23 cellular contexts compared by ENCODE assay signal in the genomic region with DNA sequence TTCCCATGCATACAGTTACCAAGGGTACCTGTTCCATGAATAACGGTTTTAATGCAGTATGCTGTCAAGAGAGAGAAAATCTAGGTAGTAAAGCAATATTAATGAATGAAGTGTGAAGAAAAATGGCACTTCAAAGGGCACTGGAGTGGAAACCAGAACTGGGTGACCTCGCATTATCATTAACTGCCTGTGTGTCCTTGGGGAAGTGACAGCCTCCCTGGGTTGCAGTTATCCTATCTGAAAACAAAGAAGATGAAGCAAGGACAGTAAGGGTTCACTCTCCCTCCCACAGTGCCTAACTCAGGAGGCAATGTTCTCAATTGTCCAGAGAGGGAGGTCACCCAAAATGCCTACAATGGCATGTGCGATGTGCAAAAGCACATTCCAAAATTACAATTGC. TPM values are rescaled to one million over a fixed set of nuclear protein-coding genes. Genes with fewer than 3 reads are reported as not detected.
DNase-seq lines count a peak whose midpoint lies in the region; ATAC-seq, FAIRE-seq and TF ChIP-seq lines count a peak whose summit lies in the region.
"Had no signal": no experiment of that assay in that cellular context is flagged by ENCODE, and none has a peak within 500 bp of the region (broad histone marks: within the 10 kb centered on the region; RNA-seq: fewer than 3 reads in every experiment).

No MANE protein-coding gene starts in this region.

- WGBS in K562 (ENCODE audit: insufficient coverage, low coverage, missing lambda C conversion rate), result 54% methylated on average over 3 of the region's 3 CpGs
- WGBS in spleen, 5 donors, result 66 to 79% (median 75%) methylated on average over 3 of the region's 3 CpGs

- in situ Hi-C loops in K562 (cut with MboI), result loop anchor here (25.0 kb wide), 1 partner anchor 281 kb away; the partner anchor contains the start of gene FAH

- H4K20me1 ChIP-seq in K562 (replicated peaks; ENCODE audit: control insufficient read depth, insufficient read depth, low read length), result no peaks in the 10 kb centered on the region
- H4K20me1 ChIP-seq: BLaER1 had no signal

- H3K27me3 ChIP-seq in K562 (ENCODE audit: control insufficient read depth in 2 of 2, insufficient read depth in 2 of 2, low read length in 2 of 2), result no peaks in the 10 kb centered on the region
- no peaks in the 10 kb centered on the region for H3K27me3 ChIP-seq in spleen (replicated peaks in 1 of 7)
- H3K27me3 ChIP-seq: BLaER1 had no signal

- H3K4me3 ChIP-seq in K562 (no peak overlapping the region), spleen (no peak overlapping the region)
- H3K4me3 ChIP-seq: BLaER1, GM12878 had no signal

- no peak overlapping the region for H2AFZ ChIP-seq in K562 (ENCODE audit: low read depth, low read length)

- BruUV-seq in K562 (replicated peaks; lab: Mats Ljungman, UMichigan), result no TSS peak

- CTCF ChIA-PET in K562 (lab: Yijun Ruan, JAX; ENCODE audit: low intra/inter-chr PET ratio), result no interaction called here

- TF ChIP-seq POLR2A in K562 (conservative IDR thresholded peaks at IDR 0.05) (no peak), spleen (IDR thresholded peaks at IDR 0.05) (no peak)

- intact Hi-C loops in K562 (cut with micrococcal nuclease), result no loop called here
- intact Hi-C loops in spleen (cut with DNase I; ENCODE audit: low total_unique reads), result loop anchor here (10.0 kb wide), 1 partner anchor 113 kb away; no protein-coding TSS in a partner anchor

- H3K9me1 ChIP-seq in K562 (ENCODE audit: control insufficient read depth, insufficient read depth, low read length), result no peaks in the 10 kb centered on the region

- H3K9me3 ChIP-seq in K562 (replicated peaks; ENCODE audit: control insufficient read depth, insufficient read depth, low read depth, low read length) (peaks cover 10% of the 10 kb centered on the region), spleen (peaks cover 25 to 42% (median 35%) of the 10 kb centered on the region in 8 donors)

- no peak overlapping the region for H3K4me3 Mint-ChIP-seq in activated naive CD8-positive, alpha-beta T cell
- H3K4me3 Mint-ChIP-seq in activated naive CD8-positive, alpha-beta T cell treated with anti-CD3 and anti-CD28 coated beads, Interleukin-2, amount 50 U/mL, for 24 hours, result no peak overlapping the region
- H3K4me3 Mint-ChIP-seq: CD4-positive, alpha-beta T cell had no signal

- no peak for DNase-seq in activated naive CD8-positive, alpha-beta T cell treated with anti-CD3 and anti-CD28 coated beads, Interleukin-2, amount 50 U/mL, for 24 hours
- DNase-seq in NCI-H1417 treated with DMSO at 0.1 percent for 48 hours (lab: John Stamatoyannopoulos, UW) (peak; percentile 27), K562 (ENCODE audit: extremely low read depth in 1 of 4, low spot score in 3 of 4) (no peak), urothelium cell line (ENCODE audit: low spot score) (no peak), activated gamma-delta T cell (lab: John Stamatoyannopoulos, UW) (no peak), spleen (no peak)
- DNase-seq: ACHN; CD4-positive, alpha-beta T cell; DMS 273 treated with DMSO at 0.1 percent for 48 hours; DMS79 treated with DMSO at 0.1 percent for 48 hours; GOT3; HCEC 1CT; IMR-90; MV-4-11; NCI-H187 treated with DMSO at 0.1 percent for 48 hours; NCI-H2107; NCI-H524 treated with DMSO at 0.1 percent for 48 hours; PC-3; Right ventricle myocardium superior had no signal

- no peaks in the 10 kb centered on the region for H3K27me3 Mint-ChIP-seq in activated naive CD8-positive, alpha-beta T cell
- no peaks in the 10 kb centered on the region for H3K27me3 Mint-ChIP-seq in activated naive CD8-positive, alpha-beta T cell treated with anti-CD3 and anti-CD28 coated beads, Interleukin-2, amount 50 U/mL, for 24 hours
- H3K27me3 Mint-ChIP-seq: CD4-positive, alpha-beta T cell had no signal

- H3K36me3 Mint-ChIP-seq in activated naive CD8-positive, alpha-beta T cell, result peaks cover 65% of the 10 kb centered on the region
- H3K36me3 Mint-ChIP-seq in activated naive CD8-positive, alpha-beta T cell treated with anti-CD3 and anti-CD28 coated beads, Interleukin-2, amount 50 U/mL, for 24 hours (ENCODE audit: low read depth), result peaks cover 88% of the 10 kb centered on the region

- H3K27ac Mint-ChIP-seq in activated naive CD8-positive, alpha-beta T cell, result peak overlapping the region; percentile 41
- H3K27ac Mint-ChIP-seq in activated naive CD8-positive, alpha-beta T cell treated with anti-CD3 and anti-CD28 coated beads, Interleukin-2, amount 50 U/mL, for 24 hours, result no peak overlapping the region
- H3K27ac Mint-ChIP-seq: CD4-positive, alpha-beta T cell had no signal

- TF ChIP-seq EP300 in K562 (IDR thresholded peaks at IDR 0.05; ENCODE audit: low read length), result no peak

- POLR2A ChIA-PET in K562 (lab: Yijun Ruan, JAX), result interaction anchor here (1.1 to 1.2 kb wide), 2 partner anchors 16 to 40 kb away, joined by 3 read pairs; no protein-coding TSS in a partner anchor

- H3K9ac ChIP-seq in K562 (ENCODE audit: insufficient read depth in 1 of 2, low read depth in 2 of 2, low read length in 2 of 2), result no peak overlapping the region
- H3K9ac ChIP-seq: BLaER1 had no signal

- peaks cover 37% of the 10 kb centered on the region for H3K4me1 Mint-ChIP-seq in activated naive CD8-positive, alpha-beta T cell (ENCODE audit: low read depth)
- H3K4me1 Mint-ChIP-seq in activated naive CD8-positive, alpha-beta T cell treated with anti-CD3 and anti-CD28 coated beads, Interleukin-2, amount 50 U/mL, for 24 hours, result peaks cover 6% of the 10 kb centered on the region

- ATAC-seq in activated naive CD8-positive, alpha-beta T cell treated with anti-CD3 and anti-CD28 coated beads, Interleukin-2, amount 50 U/mL, for 24 hours, result no peak
- peak; percentile 60 for ATAC-seq in K562
- ATAC-seq: GM12878, PC-3 had no signal

- H3K36me3 ChIP-seq in K562 (ENCODE audit: control insufficient read depth, insufficient read depth, low read length), result peaks cover 89% of the 10 kb centered on the region
- H3K36me3 ChIP-seq in spleen, result peaks cover 0 to 100% (median 72%) of the 10 kb centered on the region in 6 donors

- H3K4me2 ChIP-seq in K562 (ENCODE audit: insufficient read depth, low read length), result no peak overlapping the region
- H3K4me2 ChIP-seq: BLaER1 had no signal

- TF ChIP-seq CTCF in K562 (IDR thresholded peaks at IDR 0.05 in 2 of 3, conservative IDR thresholded peaks at IDR 0.05 in 1 of 3; ENCODE audit: insufficient read depth in 2 of 3, low read depth in 1 of 3, low read length in 3 of 3) (no peak), spleen (IDR thresholded peaks at IDR 0.05 in 8 of 11, conservative IDR thresholded peaks at IDR 0.05 in 3 of 11) (no peak)

- no peak overlapping the region for H3K27ac ChIP-seq in K562 (ENCODE audit: extremely low read depth, low read depth, low read length)
- H3K27ac ChIP-seq in spleen, result no peak overlapping the region
- H3K27ac ChIP-seq: BLaER1 had no signal

- no peak for TF ChIP-seq RAD21 in K562 (CRISPR knock-in tag; conservative IDR thresholded peaks at IDR 0.05 in 1 of 2, IDR thresholded peaks at IDR 0.05 in 1 of 2)

- peaks cover 19% of the 10 kb centered on the region; the same call in 2 of the 3 replicates for H3K79me2 ChIP-seq in K562 (ENCODE audit: control insufficient read depth, insufficient read depth, low read length)

- FAIRE-seq in K562 (lab: Jason Lieb, UNC), result no peak
- peak; percentile 73 for FAIRE-seq in urothelium cell line (lab: Jason Lieb, UNC)
- FAIRE-seq: GM12878, HTR-8/SVneo had no signal

- H3K4me1 ChIP-seq in K562 (replicated peaks in 1 of 2; ENCODE audit: control insufficient read depth in 2 of 2, insufficient read depth in 2 of 2, low read length in 2 of 2) (peaks cover 0 to 19% of the 10 kb centered on the region in 2 experiments; a peak in 2 of 5 replicates), spleen (peaks cover 0 to 10% (median 3%) of the 10 kb centered on the region in 6 donors)
- H3K4me1 ChIP-seq: BLaER1 had no signal

- peaks cover 5% of the 10 kb centered on the region for H3K9me3 Mint-ChIP-seq in activated naive CD8-positive, alpha-beta T cell (ENCODE audit: low read depth)
- peaks cover 27% of the 10 kb centered on the region for H3K9me3 Mint-ChIP-seq in activated naive CD8-positive, alpha-beta T cell treated with anti-CD3 and anti-CD28 coated beads, Interleukin-2, amount 50 U/mL, for 24 hours

RNA-seq across cellular contexts. Expression of gene MTHFS, which starts 15.1 kb away (rescaled TPM):
- 20.4 and 22.1 TPM in 2 replicates for total RNA-seq in K562 (2011; cell fraction: chromatin; rRNA removed; ENCODE audit: low replicate concordance)
- 16.0 and 20.5 TPM in 2 replicates for total RNA-seq in K562 (2011; cell fraction: nucleolus; rRNA removed)
- 15.7 and 21.0 TPM in 2 replicates for total RNA-seq in K562 (2011; cell fraction: nucleoplasm; rRNA removed)
- 31.2 and 32.9 TPM in 2 replicates for total RNA-seq in K562 (2014; rRNA removed)
- total RNA-seq in K562 (2014; rRNA removed; fragmentation: Illumina TruSeq; extraction: Trizol), result 36.8 and 43.6 TPM in 2 replicates
- total RNA-seq in K562 (2015; rRNA removed; fragmentation: Illumina TruSeq; extraction: Trizol), result 42.9 and 44.1 TPM in 2 replicates
- total RNA-seq in K562 (2021), result 41.7 and 45.1 TPM in 2 replicates
- polyA plus RNA-seq in K562 (2011; rRNA removed), result 56.7 and 72.8 TPM in 2 replicates
- polyA plus RNA-seq in K562 (2011; cell fraction: cytosol; rRNA removed), result 40.7 and 46.8 TPM in 2 replicates
- 11.4 and 17.9 TPM in 2 replicates for polyA plus RNA-seq in K562 (2011; cell fraction: nucleus; rRNA removed)
- 57.3 and 76.8 TPM in 2 replicates for polyA plus RNA-seq in K562 (2012)
- 39.6 and 52.6 TPM in 2 replicates for polyA plus RNA-seq in K562 (2014; fragmentation: Illumina TruSeq; extraction: Trizol)
- polyA plus RNA-seq in K562 (2014; fragmentation: Nextera tagmentation; extraction: Ambion mirVana), result 10 to 100 TPM; 17.8 to 23.6 TPM
- 79.3 and 86.3 TPM in 2 replicates for polyA plus RNA-seq in K562 (2014; rRNA removed)
- polyA minus RNA-seq in K562 (2011; rRNA and poly(A)+ RNA removed), result 23.4 and 27.9 TPM in 2 replicates
- 14.5 and 21.0 TPM in 2 replicates for polyA minus RNA-seq in K562 (2011; cell fraction: cytosol; rRNA and poly(A)+ RNA removed)
- polyA minus RNA-seq in K562 (2011; cell fraction: nucleus; rRNA and poly(A)+ RNA removed), result 12.8 and 16.1 TPM in 2 replicates
- 10 to 100 TPM; 11.7 to 30.6 (median 26.0) TPM for total RNA-seq in spleen
- 10 to 100 TPM; 33.0 to 54.2 (median 46.5) TPM for polyA plus RNA-seq in spleen
